8 cellular contexts compared by ENCODE assay signal in the genomic region with DNA sequence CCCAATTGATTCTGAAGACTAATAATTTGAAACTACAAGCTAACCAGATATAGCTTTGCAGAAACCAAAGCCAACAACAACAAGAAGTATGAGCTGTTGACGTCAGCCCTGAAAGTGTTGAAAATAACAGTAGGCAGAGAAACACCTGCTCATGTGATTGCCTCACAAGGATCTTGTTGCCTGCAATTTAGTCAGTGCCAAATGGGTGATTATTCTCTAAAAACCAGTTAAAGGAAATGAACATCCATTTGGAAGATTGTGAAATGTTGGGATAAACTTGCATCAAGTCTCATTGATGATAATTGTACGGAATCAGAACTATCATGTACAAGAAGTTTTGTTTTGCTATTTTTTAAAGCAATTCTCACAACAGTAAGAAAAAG. TPM values are rescaled to one million over a fixed set of nuclear protein-coding genes. Genes with fewer than 3 reads are reported as not detected.
DNase-seq lines count a peak whose midpoint lies in the region; ATAC-seq and TF ChIP-seq lines count a peak whose summit lies in the region.

No MANE protein-coding gene starts in this region.

- no peak for TF ChIP-seq CTCF in CD8-positive, alpha-beta T cell (IDR thresholded peaks at IDR 0.05)
- no peak for TF ChIP-seq CTCF in nephron progenitor cell (IDR thresholded peaks at IDR 0.05)

- H3K4me1 ChIP-seq in CD8-positive, alpha-beta T cell (ENCODE audit: insufficient read depth, low read length): peaks cover 8% of the 10 kb centered on the region
- no peaks in the 10 kb centered on the region for H3K4me1 ChIP-seq in rectal smooth muscle tissue (ENCODE audit: control insufficient read depth, insufficient read depth, low read length)

- peak overlapping the region; percentile 88 for H3K27ac ChIP-seq in CD8-positive, alpha-beta T cell (ENCODE audit: low read depth, low read length)
- H3K27ac ChIP-seq in rectal smooth muscle tissue (ENCODE audit: low read depth, low read length): no peak overlapping the region

- H3K4me3 Mint-ChIP-seq in CD8-positive, alpha-beta T cell: peak overlapping the region; percentile 91
- H3K4me3 Mint-ChIP-seq in activated naive CD4-positive, alpha-beta T cell treated with anti-CD3 and anti-CD28 coated beads, Interleukin-2, amount 50 U/mL, for 24 hours: peak overlapping the region; percentile 94
- no peak overlapping the region for H3K4me3 Mint-ChIP-seq in nephron progenitor cell

- DNase-seq in CD8-positive, alpha-beta T cell: peak in 3 of 7 experiments; percentile 32 to 63 (median 51)
- DNase-seq in GF-D8 (lab: John Stamatoyannopoulos, UW) (no peak), ecto neural progenitor cell (ENCODE audit: low spot score) (no peak), nephron progenitor cell (no peak)

- intact Hi-C loops in CD8-positive, alpha-beta T cell (cut with DNase I, micrococcal nuclease): loop anchor here (1.0 to 10.0 kb wide), 8 partner anchors 28 to 1106 kb away; a partner anchor contains a TSS

- no peaks in the 10 kb centered on the region for H3K9me3 Mint-ChIP-seq in CD8-positive, alpha-beta T cell
- no peaks in the 10 kb centered on the region for H3K9me3 Mint-ChIP-seq in activated naive CD4-positive, alpha-beta T cell treated with anti-CD3 and anti-CD28 coated beads, Interleukin-2, amount 50 U/mL, for 24 hours
- no peaks in the 10 kb centered on the region for H3K9me3 Mint-ChIP-seq in nephron progenitor cell

- peak; percentile 60 for ATAC-seq in CD8-positive, alpha-beta T cell
- peak; percentile 36 for ATAC-seq in GM19328 (IDR thresholded peaks at IDR 0.05; ENCODE audit: unreplicated experiment)
- peak; percentile 43 for ATAC-seq in HG03354 (IDR thresholded peaks at IDR 0.05; ENCODE audit: poor library complexity, severe bottlenecking, unreplicated experiment)

- H3K4me3 ChIP-seq in CD8-positive, alpha-beta T cell (ENCODE audit: low read depth, low read length): peak overlapping the region; percentile 80
- H3K4me3 ChIP-seq in rectal smooth muscle tissue (ENCODE audit: low read length): peak overlapping the region; percentile 44

- no peaks in the 10 kb centered on the region for H3K27me3 Mint-ChIP-seq in CD8-positive, alpha-beta T cell (ENCODE audit: low read depth)
- H3K27me3 Mint-ChIP-seq in activated naive CD4-positive, alpha-beta T cell treated with anti-CD3 and anti-CD28 coated beads, Interleukin-2, amount 50 U/mL, for 24 hours: no peaks in the 10 kb centered on the region
- no peaks in the 10 kb centered on the region for H3K27me3 Mint-ChIP-seq in nephron progenitor cell (ENCODE audit: low read depth, poor library complexity)

- H3K9ac ChIP-seq in rectal smooth muscle tissue (ENCODE audit: low read length): no peak overlapping the region

- H3K36me3 Mint-ChIP-seq in CD8-positive, alpha-beta T cell: peaks cover 80% of the 10 kb centered on the region
- peaks cover 50% of the 10 kb centered on the region for H3K36me3 Mint-ChIP-seq in activated naive CD4-positive, alpha-beta T cell treated with anti-CD3 and anti-CD28 coated beads, Interleukin-2, amount 50 U/mL, for 24 hours
- H3K36me3 Mint-ChIP-seq in nephron progenitor cell (ENCODE audit: low read depth): no peaks in the 10 kb centered on the region

- CTCF ChIA-PET in CD8-positive, alpha-beta T cell (lab: Charles Lee): interaction anchor here (0.8 to 17.8 kb wide), 13 partner anchors 10 to 187 kb away, joined by 3 to 303 read pairs (median 4); a partner anchor contains a TSS

- peaks cover 14% of the 10 kb centered on the region for H3K36me3 ChIP-seq in CD8-positive, alpha-beta T cell (ENCODE audit: insufficient read depth, low read length)
- no peaks in the 10 kb centered on the region for H3K36me3 ChIP-seq in rectal smooth muscle tissue (ENCODE audit: control insufficient read depth, insufficient read depth, low read length)

- H3K27ac Mint-ChIP-seq in CD8-positive, alpha-beta T cell: peak overlapping the region; percentile 98
- H3K27ac Mint-ChIP-seq in activated naive CD4-positive, alpha-beta T cell treated with anti-CD3 and anti-CD28 coated beads, Interleukin-2, amount 50 U/mL, for 24 hours: peak overlapping the region; percentile 99
- H3K27ac Mint-ChIP-seq in nephron progenitor cell: no peak overlapping the region

- H3K9me3 ChIP-seq in CD8-positive, alpha-beta T cell (ENCODE audit: low read length): no peaks in the 10 kb centered on the region

- no peaks in the 10 kb centered on the region for H3K27me3 ChIP-seq in CD8-positive, alpha-beta T cell (ENCODE audit: insufficient read depth, low read length)
- H3K27me3 ChIP-seq in rectal smooth muscle tissue (ENCODE audit: control insufficient read depth, insufficient read depth, low read length): no peaks in the 10 kb centered on the region

- POLR2A ChIA-PET in CD8-positive, alpha-beta T cell (lab: Charles Lee): interaction anchor here (0.7 to 10.2 kb wide), 10 partner anchors 8 to 114 kb away, joined by 3 to 97 read pairs (median 18); no protein-coding TSS in a partner anchor

- H3K4me1 Mint-ChIP-seq in CD8-positive, alpha-beta T cell (ENCODE audit: low read depth): peaks cover 35% of the 10 kb centered on the region
- H3K4me1 Mint-ChIP-seq in activated naive CD4-positive, alpha-beta T cell treated with anti-CD3 and anti-CD28 coated beads, Interleukin-2, amount 50 U/mL, for 24 hours: peaks cover 30% of the 10 kb centered on the region
- H3K4me1 Mint-ChIP-seq in nephron progenitor cell: peaks cover 16% of the 10 kb centered on the region

RNA-seq across cellular contexts. Expression of a gene that starts 2.8 kb away (rescaled TPM):
- 100 to 1,000 TPM; 425 to 430 TPM for total RNA-seq in CD8-positive, alpha-beta T cell
